ENCODE assay signal across 1 cellular context in the genomic region with DNA sequence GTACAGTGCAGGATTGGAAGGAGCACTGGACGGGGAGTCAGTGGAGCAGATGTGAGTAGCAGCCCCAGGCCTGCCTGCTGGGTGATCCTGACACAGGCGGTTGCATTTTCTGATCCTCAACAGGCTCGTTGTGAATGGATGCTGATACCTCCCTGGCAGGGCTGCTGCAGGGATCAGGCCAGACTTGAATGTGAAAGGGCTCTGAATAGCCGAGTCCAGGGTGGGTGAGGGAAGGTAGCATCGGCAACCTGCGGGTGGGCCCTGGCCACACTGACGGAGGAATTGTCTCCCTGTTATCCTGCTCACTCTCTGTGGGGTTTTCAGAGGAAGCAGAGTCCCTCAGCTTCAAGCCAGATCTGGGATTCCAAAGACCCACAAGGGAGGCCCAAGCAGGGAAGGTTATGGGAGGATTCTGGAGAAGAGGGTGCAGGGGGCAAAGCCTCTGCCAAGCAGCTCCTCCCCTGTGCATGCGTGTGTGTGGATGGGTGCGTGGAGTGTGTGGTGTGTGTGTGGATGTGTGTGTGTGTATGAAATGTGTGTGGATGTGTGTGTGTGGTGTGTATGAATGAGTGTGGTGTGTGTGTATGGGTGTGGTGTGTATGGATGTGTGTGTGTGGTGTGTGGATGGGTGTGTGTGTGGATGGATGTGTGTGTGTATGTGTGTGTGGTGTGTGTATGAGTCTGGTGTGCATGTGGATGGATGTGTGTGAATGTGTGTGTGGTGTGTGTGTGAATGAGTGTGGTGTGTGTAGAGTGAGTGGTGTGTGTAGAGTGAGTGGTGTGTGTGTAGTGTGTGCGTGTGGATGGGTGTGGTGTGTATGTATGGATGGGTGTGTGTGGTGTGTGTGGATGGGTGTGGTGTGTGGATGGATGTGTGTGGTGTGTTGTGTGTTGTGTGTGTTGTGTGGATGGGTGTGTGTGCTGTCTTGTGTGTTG.
TF ChIP-seq lines count a peak whose summit lies in the region.

No MANE protein-coding gene starts in this region.

TF ChIP-seq in HEK293, 187 proteins besides CTCF, POLR2A, EP300 and RAD21 (continued from another document):
- TF ChIP-seq, protein P1, sequence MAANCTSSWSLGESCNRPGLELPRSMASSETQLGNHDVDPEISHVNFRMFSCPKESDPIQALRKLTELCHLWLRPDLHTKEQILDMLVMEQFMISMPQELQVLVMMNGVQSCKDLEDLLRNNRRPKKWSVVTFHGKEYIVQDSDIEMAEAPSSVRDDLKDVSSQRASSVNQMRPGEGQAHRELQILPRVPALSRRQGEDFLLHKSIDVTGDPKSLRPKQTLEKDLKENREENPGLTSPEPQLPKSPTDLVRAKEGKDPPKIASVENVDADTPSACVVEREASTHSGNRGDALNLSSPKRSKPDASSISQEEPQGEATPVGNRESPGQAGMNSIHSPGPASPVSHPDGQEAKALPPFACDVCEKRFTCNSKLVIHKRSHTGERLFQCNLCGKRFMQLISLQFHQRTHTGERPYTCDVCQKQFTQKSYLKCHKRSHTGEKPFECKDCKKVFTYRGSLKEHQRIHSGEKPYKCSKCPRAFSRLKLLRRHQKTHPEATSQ (tag by site-specific recombination; IDR thresholded peaks at IDR 0.05): no peak
- TF ChIP-seq YY1 (tag by site-specific recombination; IDR thresholded peaks at IDR 0.05): no peak
- TF ChIP-seq, protein P2, sequence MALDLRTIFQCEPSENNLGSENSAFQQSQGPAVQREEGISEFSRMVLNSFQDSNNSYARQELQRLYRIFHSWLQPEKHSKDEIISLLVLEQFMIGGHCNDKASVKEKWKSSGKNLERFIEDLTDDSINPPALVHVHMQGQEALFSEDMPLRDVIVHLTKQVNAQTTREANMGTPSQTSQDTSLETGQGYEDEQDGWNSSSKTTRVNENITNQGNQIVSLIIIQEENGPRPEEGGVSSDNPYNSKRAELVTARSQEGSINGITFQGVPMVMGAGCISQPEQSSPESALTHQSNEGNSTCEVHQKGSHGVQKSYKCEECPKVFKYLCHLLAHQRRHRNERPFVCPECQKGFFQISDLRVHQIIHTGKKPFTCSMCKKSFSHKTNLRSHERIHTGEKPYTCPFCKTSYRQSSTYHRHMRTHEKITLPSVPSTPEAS (tag by site-specific recombination; IDR thresholded peaks at IDR 0.05): peak; percentile 87
